1 cellular context compared by ENCODE assay signal in the genomic region with DNA sequence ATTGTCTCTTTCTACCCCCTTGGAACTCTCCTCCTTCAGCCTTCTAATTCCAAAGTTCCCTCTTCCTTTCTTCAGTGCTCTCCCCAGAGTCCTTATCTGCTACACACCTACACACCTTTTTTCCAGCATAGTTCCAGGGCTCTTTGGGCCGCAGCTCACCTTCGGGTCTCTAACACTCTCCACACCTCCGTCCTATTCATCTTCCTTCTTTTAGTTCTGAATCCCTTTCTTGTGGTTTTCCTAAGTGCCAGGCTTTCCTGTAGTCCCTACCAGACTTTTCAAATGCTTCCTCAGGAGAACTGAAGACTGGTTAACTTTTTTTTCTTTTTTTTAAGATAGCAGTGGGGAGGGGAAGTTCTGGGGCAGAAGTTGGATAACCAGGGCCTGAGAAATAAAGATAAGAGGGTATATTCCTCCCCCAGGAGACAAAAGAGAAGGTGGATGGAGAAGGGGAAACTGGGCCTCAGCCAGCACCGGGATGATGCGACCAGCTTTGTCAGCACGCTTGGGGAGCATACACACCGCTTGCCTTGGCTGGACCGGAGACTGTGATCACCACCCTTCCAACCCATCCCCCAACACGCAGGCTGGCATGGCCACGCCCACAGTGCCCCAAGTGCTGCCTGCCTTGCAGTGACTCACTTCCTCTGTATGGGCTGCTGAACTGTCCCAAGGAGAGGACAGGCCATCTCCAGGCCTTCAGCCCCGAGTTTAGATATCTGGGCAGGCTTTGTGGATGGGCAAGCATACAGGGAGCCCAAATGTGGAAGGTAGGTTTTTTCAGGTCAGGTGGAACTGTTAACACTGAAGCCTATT.
TF ChIP-seq lines count a peak whose summit lies in the region.

No MANE protein-coding gene starts in this region.

TF ChIP-seq in K562, 482 proteins besides CTCF, POLR2A, EP300 and RAD21 (continued from another document and continues in another):
- TF ChIP-seq CREM (IDR thresholded peaks at IDR 0.05; ENCODE audit: low read depth) (peak; percentile 72), FOXA1 (IDR thresholded peaks at IDR 0.05; ENCODE audit: borderline replicate concordance) (no peak), NR2C2 (CRISPR knock-in tag; IDR thresholded peaks at IDR 0.05) (no peak), NR2C2 (tag; IDR thresholded peaks at IDR 0.05) (no peak), KLF10 (CRISPR knock-in tag; IDR thresholded peaks at IDR 0.05) (no peak), RBM34 (IDR thresholded peaks at IDR 0.05; ENCODE audit: borderline replicate concordance, insufficient read depth, low read length) (no peak), ZNF134 (CRISPR knock-in tag; conservative IDR thresholded peaks at IDR 0.05) (peak; percentile 24; the same call in 1 of the 2 replicates), NUFIP1 (IDR thresholded peaks at IDR 0.05; ENCODE audit: partially characterized antibody) (no peak), RBFOX2 (IDR thresholded peaks at IDR 0.05; ENCODE audit: low read depth, low read length) (peak; percentile 64), MAFG (tag; conservative IDR thresholded peaks at IDR 0.05) (no peak), ZNF764 (CRISPR knock-in tag; IDR thresholded peaks at IDR 0.05; ENCODE audit: low read depth) (no peak), PHTF2 (CRISPR knock-in tag; IDR thresholded peaks at IDR 0.05) (no peak), DPF2 (IDR thresholded peaks at IDR 0.05) (peak; percentile 97), MIER1 (IDR thresholded peaks at IDR 0.05; ENCODE audit: low read depth) (no peak), JUN (IDR thresholded peaks at IDR 0.05; ENCODE audit: borderline replicate concordance, low read depth, low read length) (peak; percentile 76; the same call in 1 of the 2 replicates), JUN (CRISPR knock-in tag; IDR thresholded peaks at IDR 0.05; ENCODE audit: borderline replicate concordance) (no peak), ELF1 (tag; IDR thresholded peaks at IDR 0.05) (no peak), HDAC2 (IDR thresholded peaks at IDR 0.05) (peak; percentile 87), RNF2 (IDR thresholded peaks at IDR 0.05) (peak; percentile 81), SMARCB1 (IDR thresholded peaks at IDR 0.05; ENCODE audit: insufficient read length, low read depth) (no peak), FOXA3 (CRISPR knock-in tag; conservative IDR thresholded peaks at IDR 0.05 in 1 of 2, IDR thresholded peaks at IDR 0.05 in 1 of 2) (no peak), ZNF778 (CRISPR knock-in tag; IDR thresholded peaks at IDR 0.05) (no peak), ZFPM2 (CRISPR knock-in tag; IDR thresholded peaks at IDR 0.05) (no peak), ETS2 (tag; IDR thresholded peaks at IDR 0.05; ENCODE audit: borderline replicate concordance, poor library complexity, severe bottlenecking) (no peak), RHOXF2B (CRISPR knock-in tag; conservative IDR thresholded peaks at IDR 0.05) (no peak), SREBF2 (CRISPR knock-in tag; IDR thresholded peaks at IDR 0.05) (no peak), NEUROD1 (IDR thresholded peaks at IDR 0.05; ENCODE audit: borderline replicate concordance, low read depth, low read length, partially characterized antibody) (peak; percentile 79), CSDE1 (IDR thresholded peaks at IDR 0.05) (no peak), TEAD4 (IDR thresholded peaks at IDR 0.05; ENCODE audit: low read length) (peak; percentile 88), TEAD4 (CRISPR knock-in tag; IDR thresholded peaks at IDR 0.05; ENCODE audit: borderline replicate concordance) (no peak), ZNF165 (CRISPR knock-in tag; IDR thresholded peaks at IDR 0.05; ENCODE audit: borderline replicate concordance) (0 out of 2 replicates have a peak, but pooled peaks have one; percentile 6), NFYB (IDR thresholded peaks at IDR 0.05; ENCODE audit: extremely low read depth, insufficient read length) (no peak), ZBTB17 (CRISPR knock-in tag; IDR thresholded peaks at IDR 0.05) (peak; percentile 63; the same call in 1 of the 2 replicates), CBX3 (IDR thresholded peaks at IDR 0.05; ENCODE audit: borderline replicate concordance in 1 of 2, low read length in 2 of 2) (peak in 1 of 2 experiments; percentile 55; a peak in 2 of 3 replicates), ZNF444 (CRISPR knock-in tag; IDR thresholded peaks at IDR 0.05) (no peak), SLC30A9 (CRISPR knock-in tag; IDR thresholded peaks at IDR 0.05) (no peak), NR2C1 (IDR thresholded peaks at IDR 0.05) (0 out of 2 replicates have a peak, but pooled peaks have one; percentile 15), NR2C1 (tag; IDR thresholded peaks at IDR 0.05) (0 out of 2 replicates have a peak, but pooled peaks have one; percentile 24), PPARD (CRISPR knock-in tag; IDR thresholded peaks at IDR 0.05) (no peak)
- TF ChIP-seq, protein P1, sequence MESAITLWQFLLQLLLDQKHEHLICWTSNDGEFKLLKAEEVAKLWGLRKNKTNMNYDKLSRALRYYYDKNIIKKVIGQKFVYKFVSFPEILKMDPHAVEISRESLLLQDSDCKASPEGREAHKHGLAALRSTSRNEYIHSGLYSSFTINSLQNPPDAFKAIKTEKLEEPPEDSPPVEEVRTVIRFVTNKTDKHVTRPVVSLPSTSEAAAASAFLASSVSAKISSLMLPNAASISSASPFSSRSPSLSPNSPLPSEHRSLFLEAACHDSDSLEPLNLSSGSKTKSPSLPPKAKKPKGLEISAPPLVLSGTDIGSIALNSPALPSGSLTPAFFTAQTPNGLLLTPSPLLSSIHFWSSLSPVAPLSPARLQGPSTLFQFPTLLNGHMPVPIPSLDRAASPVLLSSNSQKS (CRISPR knock-in tag; IDR thresholded peaks at IDR 0.05): no peak
- TF ChIP-seq, protein P2, sequence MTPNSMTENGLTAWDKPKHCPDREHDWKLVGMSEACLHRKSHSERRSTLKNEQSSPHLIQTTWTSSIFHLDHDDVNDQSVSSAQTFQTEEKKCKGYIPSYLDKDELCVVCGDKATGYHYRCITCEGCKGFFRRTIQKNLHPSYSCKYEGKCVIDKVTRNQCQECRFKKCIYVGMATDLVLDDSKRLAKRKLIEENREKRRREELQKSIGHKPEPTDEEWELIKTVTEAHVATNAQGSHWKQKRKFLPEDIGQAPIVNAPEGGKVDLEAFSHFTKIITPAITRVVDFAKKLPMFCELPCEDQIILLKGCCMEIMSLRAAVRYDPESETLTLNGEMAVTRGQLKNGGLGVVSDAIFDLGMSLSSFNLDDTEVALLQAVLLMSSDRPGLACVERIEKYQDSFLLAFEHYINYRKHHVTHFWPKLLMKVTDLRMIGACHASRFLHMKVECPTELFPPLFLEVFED (CRISPR knock-in tag; conservative IDR thresholded peaks at IDR 0.05): no peak
- TF ChIP-seq, protein P3, sequence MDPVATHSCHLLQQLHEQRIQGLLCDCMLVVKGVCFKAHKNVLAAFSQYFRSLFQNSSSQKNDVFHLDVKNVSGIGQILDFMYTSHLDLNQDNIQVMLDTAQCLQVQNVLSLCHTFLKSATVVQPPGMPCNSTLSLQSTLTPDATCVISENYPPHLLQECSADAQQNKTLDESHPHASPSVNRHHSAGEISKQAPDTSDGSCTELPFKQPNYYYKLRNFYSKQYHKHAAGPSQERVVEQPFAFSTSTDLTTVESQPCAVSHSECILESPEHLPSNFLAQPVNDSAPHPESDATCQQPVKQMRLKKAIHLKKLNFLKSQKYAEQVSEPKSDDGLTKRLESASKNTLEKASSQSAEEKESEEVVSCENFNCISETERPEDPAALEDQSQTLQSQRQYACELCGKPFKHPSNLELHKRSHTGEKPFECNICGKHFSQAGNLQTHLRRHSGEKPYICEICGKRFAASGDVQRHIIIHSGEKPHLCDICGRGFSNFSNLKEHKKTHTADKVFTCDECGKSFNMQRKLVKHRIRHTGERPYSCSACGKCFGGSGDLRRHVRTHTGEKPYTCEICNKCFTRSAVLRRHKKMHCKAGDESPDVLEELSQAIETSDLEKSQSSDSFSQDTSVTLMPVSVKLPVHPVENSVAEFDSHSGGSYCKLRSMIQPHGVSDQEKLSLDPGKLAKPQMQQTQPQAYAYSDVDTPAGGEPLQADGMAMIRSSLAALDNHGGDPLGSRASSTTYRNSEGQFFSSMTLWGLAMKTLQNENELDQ (CRISPR knock-in tag; IDR thresholded peaks at IDR 0.05; ENCODE audit: borderline replicate concordance): no peak
- TF ChIP-seq, protein P4, sequence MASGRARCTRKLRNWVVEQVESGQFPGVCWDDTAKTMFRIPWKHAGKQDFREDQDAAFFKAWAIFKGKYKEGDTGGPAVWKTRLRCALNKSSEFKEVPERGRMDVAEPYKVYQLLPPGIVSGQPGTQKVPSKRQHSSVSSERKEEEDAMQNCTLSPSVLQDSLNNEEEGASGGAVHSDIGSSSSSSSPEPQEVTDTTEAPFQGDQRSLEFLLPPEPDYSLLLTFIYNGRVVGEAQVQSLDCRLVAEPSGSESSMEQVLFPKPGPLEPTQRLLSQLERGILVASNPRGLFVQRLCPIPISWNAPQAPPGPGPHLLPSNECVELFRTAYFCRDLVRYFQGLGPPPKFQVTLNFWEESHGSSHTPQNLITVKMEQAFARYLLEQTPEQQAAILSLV (tag; IDR thresholded peaks at IDR 0.05): no peak
- TF ChIP-seq, protein P5, sequence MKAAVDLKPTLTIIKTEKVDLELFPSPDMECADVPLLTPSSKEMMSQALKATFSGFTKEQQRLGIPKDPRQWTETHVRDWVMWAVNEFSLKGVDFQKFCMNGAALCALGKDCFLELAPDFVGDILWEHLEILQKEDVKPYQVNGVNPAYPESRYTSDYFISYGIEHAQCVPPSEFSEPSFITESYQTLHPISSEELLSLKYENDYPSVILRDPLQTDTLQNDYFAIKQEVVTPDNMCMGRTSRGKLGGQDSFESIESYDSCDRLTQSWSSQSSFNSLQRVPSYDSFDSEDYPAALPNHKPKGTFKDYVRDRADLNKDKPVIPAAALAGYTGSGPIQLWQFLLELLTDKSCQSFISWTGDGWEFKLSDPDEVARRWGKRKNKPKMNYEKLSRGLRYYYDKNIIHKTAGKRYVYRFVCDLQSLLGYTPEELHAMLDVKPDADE (conservative IDR thresholded peaks at IDR 0.05; ENCODE audit: control insufficient read depth, low read depth, low read length): 0 out of 2 replicates have a peak, but pooled peaks have one; percentile 28
- TF ChIP-seq, protein P6, sequence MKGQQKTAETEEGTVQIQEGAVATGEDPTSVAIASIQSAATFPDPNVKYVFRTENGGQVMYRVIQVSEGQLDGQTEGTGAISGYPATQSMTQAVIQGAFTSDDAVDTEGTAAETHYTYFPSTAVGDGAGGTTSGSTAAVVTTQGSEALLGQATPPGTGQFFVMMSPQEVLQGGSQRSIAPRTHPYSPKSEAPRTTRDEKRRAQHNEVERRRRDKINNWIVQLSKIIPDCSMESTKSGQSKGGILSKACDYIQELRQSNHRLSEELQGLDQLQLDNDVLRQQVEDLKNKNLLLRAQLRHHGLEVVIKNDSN (CRISPR knock-in tag; IDR thresholded peaks at IDR 0.05): no peak
- TF ChIP-seq, protein P7, sequence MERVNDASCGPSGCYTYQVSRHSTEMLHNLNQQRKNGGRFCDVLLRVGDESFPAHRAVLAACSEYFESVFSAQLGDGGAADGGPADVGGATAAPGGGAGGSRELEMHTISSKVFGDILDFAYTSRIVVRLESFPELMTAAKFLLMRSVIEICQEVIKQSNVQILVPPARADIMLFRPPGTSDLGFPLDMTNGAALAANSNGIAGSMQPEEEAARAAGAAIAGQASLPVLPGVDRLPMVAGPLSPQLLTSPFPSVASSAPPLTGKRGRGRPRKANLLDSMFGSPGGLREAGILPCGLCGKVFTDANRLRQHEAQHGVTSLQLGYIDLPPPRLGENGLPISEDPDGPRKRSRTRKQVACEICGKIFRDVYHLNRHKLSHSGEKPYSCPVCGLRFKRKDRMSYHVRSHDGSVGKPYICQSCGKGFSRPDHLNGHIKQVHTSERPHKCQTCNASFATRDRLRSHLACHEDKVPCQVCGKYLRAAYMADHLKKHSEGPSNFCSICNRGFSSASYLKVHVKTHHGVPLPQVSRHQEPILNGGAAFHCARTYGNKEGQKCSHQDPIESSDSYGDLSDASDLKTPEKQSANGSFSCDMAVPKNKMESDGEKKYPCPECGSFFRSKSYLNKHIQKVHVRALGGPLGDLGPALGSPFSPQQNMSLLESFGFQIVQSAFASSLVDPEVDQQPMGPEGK (CRISPR knock-in tag; IDR thresholded peaks at IDR 0.05; ENCODE audit: borderline replicate concordance): peak; percentile 12; the same call in 1 of the 2 replicates
- TF ChIP-seq, protein P8, sequence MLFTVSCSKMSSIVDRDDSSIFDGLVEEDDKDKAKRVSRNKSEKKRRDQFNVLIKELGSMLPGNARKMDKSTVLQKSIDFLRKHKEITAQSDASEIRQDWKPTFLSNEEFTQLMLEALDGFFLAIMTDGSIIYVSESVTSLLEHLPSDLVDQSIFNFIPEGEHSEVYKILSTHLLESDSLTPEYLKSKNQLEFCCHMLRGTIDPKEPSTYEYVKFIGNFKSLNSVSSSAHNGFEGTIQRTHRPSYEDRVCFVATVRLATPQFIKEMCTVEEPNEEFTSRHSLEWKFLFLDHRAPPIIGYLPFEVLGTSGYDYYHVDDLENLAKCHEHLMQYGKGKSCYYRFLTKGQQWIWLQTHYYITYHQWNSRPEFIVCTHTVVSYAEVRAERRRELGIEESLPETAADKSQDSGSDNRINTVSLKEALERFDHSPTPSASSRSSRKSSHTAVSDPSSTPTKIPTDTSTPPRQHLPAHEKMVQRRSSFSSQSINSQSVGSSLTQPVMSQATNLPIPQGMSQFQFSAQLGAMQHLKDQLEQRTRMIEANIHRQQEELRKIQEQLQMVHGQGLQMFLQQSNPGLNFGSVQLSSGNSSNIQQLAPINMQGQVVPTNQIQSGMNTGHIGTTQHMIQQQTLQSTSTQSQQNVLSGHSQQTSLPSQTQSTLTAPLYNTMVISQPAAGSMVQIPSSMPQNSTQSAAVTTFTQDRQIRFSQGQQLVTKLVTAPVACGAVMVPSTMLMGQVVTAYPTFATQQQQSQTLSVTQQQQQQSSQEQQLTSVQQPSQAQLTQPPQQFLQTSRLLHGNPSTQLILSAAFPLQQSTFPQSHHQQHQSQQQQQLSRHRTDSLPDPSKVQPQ (CRISPR knock-in tag; IDR thresholded peaks at IDR 0.05; ENCODE audit: borderline replicate concordance): no peak
- TF ChIP-seq, protein P9, sequence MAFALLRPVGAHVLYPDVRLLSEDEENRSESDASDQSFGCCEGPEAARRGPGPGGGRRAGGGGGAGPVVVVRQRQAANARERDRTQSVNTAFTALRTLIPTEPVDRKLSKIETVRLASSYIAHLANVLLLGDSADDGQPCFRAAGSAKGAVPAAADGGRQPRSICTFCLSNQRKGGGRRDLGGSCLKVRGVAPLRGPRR (CRISPR knock-in tag; IDR thresholded peaks at IDR 0.05): no peak
- TF ChIP-seq, protein P10, sequence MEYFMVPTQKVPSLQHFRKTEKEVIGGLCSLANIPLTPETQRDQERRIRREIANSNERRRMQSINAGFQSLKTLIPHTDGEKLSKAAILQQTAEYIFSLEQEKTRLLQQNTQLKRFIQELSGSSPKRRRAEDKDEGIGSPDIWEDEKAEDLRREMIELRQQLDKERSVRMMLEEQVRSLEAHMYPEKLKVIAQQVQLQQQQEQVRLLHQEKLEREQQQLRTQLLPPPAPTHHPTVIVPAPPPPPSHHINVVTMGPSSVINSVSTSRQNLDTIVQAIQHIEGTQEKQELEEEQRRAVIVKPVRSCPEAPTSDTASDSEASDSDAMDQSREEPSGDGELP (CRISPR knock-in tag; IDR thresholded peaks at IDR 0.05; ENCODE audit: borderline replicate concordance): peak; percentile 69; the same call in 1 of the 2 replicates
- TF ChIP-seq, protein P11, sequence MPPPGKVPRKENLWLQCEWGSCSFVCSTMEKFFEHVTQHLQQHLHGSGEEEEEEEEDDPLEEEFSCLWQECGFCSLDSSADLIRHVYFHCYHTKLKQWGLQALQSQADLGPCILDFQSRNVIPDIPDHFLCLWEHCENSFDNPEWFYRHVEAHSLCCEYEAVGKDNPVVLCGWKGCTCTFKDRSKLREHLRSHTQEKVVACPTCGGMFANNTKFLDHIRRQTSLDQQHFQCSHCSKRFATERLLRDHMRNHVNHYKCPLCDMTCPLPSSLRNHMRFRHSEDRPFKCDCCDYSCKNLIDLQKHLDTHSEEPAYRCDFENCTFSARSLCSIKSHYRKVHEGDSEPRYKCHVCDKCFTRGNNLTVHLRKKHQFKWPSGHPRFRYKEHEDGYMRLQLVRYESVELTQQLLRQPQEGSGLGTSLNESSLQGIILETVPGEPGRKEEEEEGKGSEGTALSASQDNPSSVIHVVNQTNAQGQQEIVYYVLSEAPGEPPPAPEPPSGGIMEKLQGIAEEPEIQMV (tag; conservative IDR thresholded peaks at IDR 0.05; ENCODE audit: low read depth): no peak
